ENCODE assay signal across 8 cellular contexts in genomic region chr4:39975488-39976089, GRCh38. TPM values are rescaled to one million over a fixed set of nuclear protein-coding genes. Genes with fewer than 3 reads are reported as not detected.
DNase-seq lines count a peak whose midpoint lies in the region; ATAC-seq and TF ChIP-seq lines count a peak whose summit lies in the region.

No MANE protein-coding gene starts in this region.

- peaks cover 60% of the 10 kb centered on the region for H3K79me2 ChIP-seq in KMS-11 (ENCODE audit: insufficient read depth, low read depth)

- H3K9me3 Mint-ChIP-seq in central memory CD8-positive, alpha-beta T cell: no peaks in the 10 kb centered on the region
- no peaks in the 10 kb centered on the region for H3K9me3 Mint-ChIP-seq in naive thymus-derived CD8-positive, alpha-beta T cell

- peaks cover 35% of the 10 kb centered on the region for H3K4me1 Mint-ChIP-seq in central memory CD8-positive, alpha-beta T cell
- peaks cover 21 to 47% (median 40%) of the 10 kb centered on the region in 4 donors for H3K4me1 Mint-ChIP-seq in naive thymus-derived CD8-positive, alpha-beta T cell

- H3K9ac ChIP-seq in BLaER1 (peak overlapping the region; percentile 99), KMS-11 (peak overlapping the region; percentile 86; the same call in 1 of the 2 replicates)

- peaks cover 26% of the 10 kb centered on the region for H3K36me3 Mint-ChIP-seq in central memory CD8-positive, alpha-beta T cell (ENCODE audit: insufficient read depth)
- peaks cover 0 to 38% (median 13%) of the 10 kb centered on the region in 3 donors for H3K36me3 Mint-ChIP-seq in naive thymus-derived CD8-positive, alpha-beta T cell

- no peaks in the 10 kb centered on the region for H3K27me3 ChIP-seq in BLaER1
- no peaks in the 10 kb centered on the region for H3K27me3 ChIP-seq in KMS-11 (ENCODE audit: insufficient read depth, low read depth)

- H3K4me2 ChIP-seq in BLaER1 (peak overlapping the region; percentile 80), KMS-11 (peak overlapping the region; percentile 93)

- H3K4me1 ChIP-seq in BLaER1 (peaks cover 41% of the 10 kb centered on the region), KMS-11 (ENCODE audit: low read depth, poor library complexity, severe bottlenecking) (peaks cover 20% of the 10 kb centered on the region)

- H3K27ac Mint-ChIP-seq in central memory CD8-positive, alpha-beta T cell (ENCODE audit: low read depth): peak overlapping the region; percentile 65
- peak overlapping the region; percentile 29 to 96 (median 82) for H3K27ac Mint-ChIP-seq in naive thymus-derived CD8-positive, alpha-beta T cell

- H3K27ac ChIP-seq in BLaER1 (peak overlapping the region; percentile 98; the same call in 1 of the 2 replicates), KMS-11 (peak overlapping the region; percentile 77; the same call in 1 of the 2 replicates)

- H3K9me3 ChIP-seq in BLaER1: no peaks in the 10 kb centered on the region

- H2AFZ ChIP-seq in KMS-11 (ENCODE audit: low read depth): no peak overlapping the region

- H4K20me1 ChIP-seq in BLaER1 (peaks cover 65% of the 10 kb centered on the region), KMS-11 (ENCODE audit: insufficient read depth) (no peaks in the 10 kb centered on the region)

- peak overlapping the region; percentile 81 for H3K4me3 Mint-ChIP-seq in central memory CD8-positive, alpha-beta T cell
- H3K4me3 Mint-ChIP-seq in naive thymus-derived CD8-positive, alpha-beta T cell: peak overlapping the region; percentile 78 to 94 (median 88)

- TF ChIP-seq CTCF in KMS-11 (conservative IDR thresholded peaks at IDR 0.05; ENCODE audit: low read depth, low read length): no peak
- no peak for TF ChIP-seq CTCF in omental fat pad (IDR thresholded peaks at IDR 0.05)

- peak overlapping the region; percentile 99 for H3K4me3 ChIP-seq in BLaER1
- H3K4me3 ChIP-seq in KMS-11 (IDR thresholded peaks at IDR 0.05; ENCODE audit: insufficient read depth, low read depth, low read length): no peak overlapping the region

- POLR2A ChIA-PET in naive thymus-derived CD8-positive, alpha-beta T cell (lab: Charles Lee): interaction anchor here (0.5 to 1.6 kb wide), 4 partner anchors 169 to 517 kb away, joined by 3 to 5 read pairs (median 3); partner anchors contain the start of genes LIAS, RPL9 and UBE2K

- peaks cover 47% of the 10 kb centered on the region for H3K36me3 ChIP-seq in BLaER1
- H3K36me3 ChIP-seq in KMS-11 (ENCODE audit: insufficient read depth): no peaks in the 10 kb centered on the region

- no peak for ATAC-seq in central memory CD8-positive, alpha-beta T cell (replicated peaks; ENCODE audit: extremely low read depth, poor library complexity, severe bottlenecking)
- no peak for ATAC-seq in naive thymus-derived CD8-positive, alpha-beta T cell
- ATAC-seq in GM21360 (IDR thresholded peaks at IDR 0.05; ENCODE audit: unreplicated experiment) (no peak), omental fat pad (ENCODE audit: low FRiP score) (no peak), HG03342 (IDR thresholded peaks at IDR 0.05; ENCODE audit: unreplicated experiment) (no peak)

- DNase-seq in central memory CD8-positive, alpha-beta T cell (ENCODE audit: low spot score in 2 of 2): no peak
- no peak for DNase-seq in naive thymus-derived CD8-positive, alpha-beta T cell
- DNase-seq in HuH-7.5 (ENCODE audit: low spot score): no peak
- DNase-seq in omental fat pad (ENCODE audit: low spot score): no peak

- no peaks in the 10 kb centered on the region for H3K27me3 Mint-ChIP-seq in central memory CD8-positive, alpha-beta T cell
- H3K27me3 Mint-ChIP-seq in naive thymus-derived CD8-positive, alpha-beta T cell: no peaks in the 10 kb centered on the region

RNA-seq across cellular contexts. Expression of gene PDS5A, which starts 2.1 kb away (rescaled TPM):
- total RNA-seq in naive thymus-derived CD8-positive, alpha-beta T cell: 100 to 1,000 TPM in 1 of 2 experiments, 10 to 100 TPM in 1; 99.8 to 101 TPM
- polyA plus RNA-seq in naive thymus-derived CD8-positive, alpha-beta T cell: 10 to 100 TPM; 31.1 to 46.7 (median 32.4) TPM
- total RNA-seq in omental fat pad: 10 to 100 TPM; 60.0 to 86.9 (median 75.1) TPM
